12 cellular contexts compared by ENCODE assay signal in the genomic region with DNA sequence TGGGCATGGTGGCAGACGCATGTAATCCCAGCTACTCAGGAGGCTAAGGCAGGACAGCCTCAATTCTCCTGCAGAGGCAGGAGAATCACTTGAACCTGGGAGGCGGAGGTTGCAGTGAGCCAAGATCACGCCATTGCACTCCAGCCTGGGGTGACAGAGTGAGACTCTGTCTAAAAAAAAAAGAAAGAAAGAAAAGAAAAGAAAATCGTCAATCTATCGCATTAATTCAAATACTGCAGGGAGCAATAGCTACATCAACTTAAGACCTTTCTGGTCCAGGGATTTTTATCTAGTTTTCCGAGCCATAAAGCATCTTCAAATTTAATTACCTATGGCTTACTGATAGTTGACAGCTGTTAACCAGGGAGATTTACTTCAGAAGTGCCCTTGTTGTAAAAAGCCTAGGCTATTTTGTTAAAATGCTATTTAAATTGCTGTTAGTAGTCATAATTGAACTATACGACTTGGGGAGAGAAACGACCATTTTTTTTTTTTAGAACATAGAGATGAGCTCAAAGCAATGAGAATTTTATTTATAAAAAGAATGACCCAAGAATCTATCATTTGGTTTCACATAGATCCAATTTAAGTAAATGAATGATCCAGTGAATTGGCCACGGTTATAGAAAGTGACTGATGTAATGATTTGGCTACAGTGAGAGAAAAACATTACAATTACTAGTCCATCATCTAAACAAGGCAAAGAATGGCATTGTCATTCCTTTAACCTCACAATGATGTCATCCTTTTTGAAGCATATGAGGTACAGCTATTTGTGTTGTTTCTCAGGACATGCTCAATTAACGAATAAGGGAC.
DNase-seq lines count a peak whose midpoint lies in the region; ATAC-seq and TF ChIP-seq lines count a peak whose summit lies in the region.
"Had no signal": no experiment of that assay in that cellular context is flagged by ENCODE, and none has a peak within 500 bp of the region (broad histone marks: within the 10 kb centered on the region; RNA-seq: fewer than 3 reads in every experiment).

No MANE protein-coding gene starts in this region.

- intact Hi-C loops in gastrocnemius medialis (cut with DNase I; ENCODE audit: low total_unique reads): no loop called here

- peaks cover 9% of the 10 kb centered on the region for H3K9me3 Mint-ChIP-seq in stimulated activated effector memory CD8-positive, alpha-beta T cell treated with anti-CD3 and anti-CD28 coated beads, Interleukin-12 subunit alpha, Interleukin-12 subunit beta, amount 100 ng/mL, for 72 hours
- H3K9me3 Mint-ChIP-seq in WTC11: no peaks in the 10 kb centered on the region

- CTCF ChIA-PET in WTC11 (lab: Charles Lee): no interaction called here

- no peak for TF ChIP-seq POLR2A in gastrocnemius medialis (IDR thresholded peaks at IDR 0.05)

- H3K4me3 ChIP-seq in WERI-Rb-1 (ENCODE audit: low read depth, low read length) (no peak overlapping the region), gastrocnemius medialis (no peak overlapping the region)
- H3K4me3 ChIP-seq: Peyer's patch, thyroid gland had no signal

- no peak overlapping the region for H3K27ac Mint-ChIP-seq in stimulated activated effector memory CD8-positive, alpha-beta T cell treated with anti-CD3 and anti-CD28 coated beads, Interleukin-12 subunit alpha, Interleukin-12 subunit beta, amount 100 ng/mL, for 72 hours
- no peak overlapping the region for H3K27ac Mint-ChIP-seq in WTC11
- H3K27ac Mint-ChIP-seq: CD4-positive, alpha-beta T cell had no signal

- DNase-seq in DMS79 (lab: John Stamatoyannopoulos, UW): peak; percentile 93
- peak; percentile 34 for DNase-seq in NCI-H1436 treated with DMSO at 0.1 percent for 48 hours (lab: John Stamatoyannopoulos, UW)
- DNase-seq in WERI-Rb-1: no peak
- peak; percentile 51 for DNase-seq in kidney glomerular epithelial cell (lab: John Stamatoyannopoulos, UW)
- no peak for DNase-seq in stimulated activated effector memory CD8-positive, alpha-beta T cell treated with anti-CD3 and anti-CD28 coated beads, Interleukin-12 subunit alpha, Interleukin-12 subunit beta, amount 100 ng/mL, for 72 hours (ENCODE audit: low spot score in 2 of 2)
- no peak for DNase-seq in gastrocnemius medialis
- DNase-seq in GM10266 (ENCODE audit: extremely low spot score): no peak
- no peak for DNase-seq in WTC11 (ENCODE audit: low spot score)
- DNase-seq: activated CD4-positive, CD25-positive, alpha-beta regulatory T cell; CD4-positive, alpha-beta T cell; Peyer's patch; thyroid gland had no signal

- no peaks in the 10 kb centered on the region for H3K4me1 Mint-ChIP-seq in stimulated activated effector memory CD8-positive, alpha-beta T cell treated with anti-CD3 and anti-CD28 coated beads, Interleukin-12 subunit alpha, Interleukin-12 subunit beta, amount 100 ng/mL, for 72 hours
- peaks cover 2% of the 10 kb centered on the region; the same call in 1 of the 2 replicates for H3K4me1 Mint-ChIP-seq in WTC11

- no peaks in the 10 kb centered on the region for H3K27me3 ChIP-seq in WERI-Rb-1 (ENCODE audit: insufficient read depth, low read depth, severe bottlenecking)
- no peaks in the 10 kb centered on the region for H3K27me3 ChIP-seq in gastrocnemius medialis
- H3K27me3 ChIP-seq: Peyer's patch, thyroid gland had no signal

- peaks cover 22% of the 10 kb centered on the region in 2 donors for H3K4me1 ChIP-seq in gastrocnemius medialis
- H3K4me1 ChIP-seq: thyroid gland had no signal

- in situ Hi-C loops in gastrocnemius medialis (cut with MboI; ENCODE audit: low sequenced_read_pairs in 4 of 4): no loop called here

- H3K9me3 ChIP-seq in WERI-Rb-1 (ENCODE audit: severe bottlenecking) (no peaks in the 10 kb centered on the region), gastrocnemius medialis (no peaks in the 10 kb centered on the region)
- H3K9me3 ChIP-seq: Peyer's patch, thyroid gland had no signal

- no peak overlapping the region for H3K4me3 Mint-ChIP-seq in stimulated activated effector memory CD8-positive, alpha-beta T cell treated with anti-CD3 and anti-CD28 coated beads, Interleukin-12 subunit alpha, Interleukin-12 subunit beta, amount 100 ng/mL, for 72 hours
- no peak overlapping the region for H3K4me3 Mint-ChIP-seq in WTC11
- H3K4me3 Mint-ChIP-seq: CD4-positive, alpha-beta T cell had no signal

- ATAC-seq in stimulated activated effector memory CD8-positive, alpha-beta T cell treated with anti-CD3 and anti-CD28 coated beads, Interleukin-12 subunit alpha, Interleukin-12 subunit beta, amount 100 ng/mL, for 72 hours: no peak
- ATAC-seq in gastrocnemius medialis (no peak), WTC11 (no peak)

- POLR2A ChIA-PET in WTC11 (lab: Charles Lee): no interaction called here

- TF ChIP-seq CTCF in WERI-Rb-1 (IDR thresholded peaks at IDR 0.05; ENCODE audit: low read depth, low read length) (no peak), gastrocnemius medialis (IDR thresholded peaks at IDR 0.05 in 4 of 5, conservative IDR thresholded peaks at IDR 0.05 in 1 of 5) (no peak), GM10266 (IDR thresholded peaks at IDR 0.05; ENCODE audit: control insufficient read depth, insufficient read depth, low read depth, missing control alignments) (no peak), WTC11 (IDR thresholded peaks at IDR 0.05) (no peak)

- H3K36me3 ChIP-seq in WERI-Rb-1: no peaks in the 10 kb centered on the region
- H3K36me3 ChIP-seq in gastrocnemius medialis: no peaks in the 10 kb centered on the region
- H3K36me3 ChIP-seq: Peyer's patch, thyroid gland had no signal

- no peaks in the 10 kb centered on the region for H3K27me3 Mint-ChIP-seq in WTC11 (ENCODE audit: low read depth)
- H3K27me3 Mint-ChIP-seq: CD4-positive, alpha-beta T cell had no signal

- H3K27ac ChIP-seq in WERI-Rb-1: 0 out of 2 replicates have a peak overlapping the region, but pooled peaks have one; percentile 9
- H3K27ac ChIP-seq in gastrocnemius medialis: no peak overlapping the region
- H3K27ac ChIP-seq: Peyer's patch, thyroid gland had no signal

- H3K36me3 Mint-ChIP-seq in stimulated activated effector memory CD8-positive, alpha-beta T cell treated with anti-CD3 and anti-CD28 coated beads, Interleukin-12 subunit alpha, Interleukin-12 subunit beta, amount 100 ng/mL, for 72 hours: no peaks in the 10 kb centered on the region
- no peaks in the 10 kb centered on the region for H3K36me3 Mint-ChIP-seq in WTC11

TF ChIP-seq in WTC11, 78 proteins besides CTCF, POLR2A, EP300 and RAD21 (continues in another document):
- TF ChIP-seq, protein P1, sequence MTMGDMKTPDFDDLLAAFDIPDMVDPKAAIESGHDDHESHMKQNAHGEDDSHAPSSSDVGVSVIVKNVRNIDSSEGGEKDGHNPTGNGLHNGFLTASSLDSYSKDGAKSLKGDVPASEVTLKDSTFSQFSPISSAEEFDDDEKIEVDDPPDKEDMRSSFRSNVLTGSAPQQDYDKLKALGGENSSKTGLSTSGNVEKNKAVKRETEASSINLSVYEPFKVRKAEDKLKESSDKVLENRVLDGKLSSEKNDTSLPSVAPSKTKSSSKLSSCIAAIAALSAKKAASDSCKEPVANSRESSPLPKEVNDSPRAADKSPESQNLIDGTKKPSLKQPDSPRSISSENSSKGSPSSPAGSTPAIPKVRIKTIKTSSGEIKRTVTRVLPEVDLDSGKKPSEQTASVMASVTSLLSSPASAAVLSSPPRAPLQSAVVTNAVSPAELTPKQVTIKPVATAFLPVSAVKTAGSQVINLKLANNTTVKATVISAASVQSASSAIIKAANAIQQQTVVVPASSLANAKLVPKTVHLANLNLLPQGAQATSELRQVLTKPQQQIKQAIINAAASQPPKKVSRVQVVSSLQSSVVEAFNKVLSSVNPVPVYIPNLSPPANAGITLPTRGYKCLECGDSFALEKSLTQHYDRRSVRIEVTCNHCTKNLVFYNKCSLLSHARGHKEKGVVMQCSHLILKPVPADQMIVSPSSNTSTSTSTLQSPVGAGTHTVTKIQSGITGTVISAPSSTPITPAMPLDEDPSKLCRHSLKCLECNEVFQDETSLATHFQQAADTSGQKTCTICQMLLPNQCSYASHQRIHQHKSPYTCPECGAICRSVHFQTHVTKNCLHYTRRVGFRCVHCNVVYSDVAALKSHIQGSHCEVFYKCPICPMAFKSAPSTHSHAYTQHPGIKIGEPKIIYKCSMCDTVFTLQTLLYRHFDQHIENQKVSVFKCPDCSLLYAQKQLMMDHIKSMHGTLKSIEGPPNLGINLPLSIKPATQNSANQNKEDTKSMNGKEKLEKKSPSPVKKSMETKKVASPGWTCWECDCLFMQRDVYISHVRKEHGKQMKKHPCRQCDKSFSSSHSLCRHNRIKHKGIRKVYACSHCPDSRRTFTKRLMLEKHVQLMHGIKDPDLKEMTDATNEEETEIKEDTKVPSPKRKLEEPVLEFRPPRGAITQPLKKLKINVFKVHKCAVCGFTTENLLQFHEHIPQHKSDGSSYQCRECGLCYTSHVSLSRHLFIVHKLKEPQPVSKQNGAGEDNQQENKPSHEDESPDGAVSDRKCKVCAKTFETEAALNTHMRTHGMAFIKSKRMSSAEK (CRISPR knock-in tag; IDR thresholded peaks at IDR 0.05; ENCODE audit: borderline replicate concordance): no peak
- no peak for TF ChIP-seq FOXJ3 (CRISPR knock-in tag; IDR thresholded peaks at IDR 0.05; ENCODE audit: borderline replicate concordance)
- no peak for TF ChIP-seq KAT7 (CRISPR knock-in tag; IDR thresholded peaks at IDR 0.05; ENCODE audit: borderline replicate concordance)
- no peak for TF ChIP-seq OVOL2 (CRISPR knock-in tag; IDR thresholded peaks at IDR 0.05; ENCODE audit: borderline replicate concordance)
- TF ChIP-seq, protein P2, sequence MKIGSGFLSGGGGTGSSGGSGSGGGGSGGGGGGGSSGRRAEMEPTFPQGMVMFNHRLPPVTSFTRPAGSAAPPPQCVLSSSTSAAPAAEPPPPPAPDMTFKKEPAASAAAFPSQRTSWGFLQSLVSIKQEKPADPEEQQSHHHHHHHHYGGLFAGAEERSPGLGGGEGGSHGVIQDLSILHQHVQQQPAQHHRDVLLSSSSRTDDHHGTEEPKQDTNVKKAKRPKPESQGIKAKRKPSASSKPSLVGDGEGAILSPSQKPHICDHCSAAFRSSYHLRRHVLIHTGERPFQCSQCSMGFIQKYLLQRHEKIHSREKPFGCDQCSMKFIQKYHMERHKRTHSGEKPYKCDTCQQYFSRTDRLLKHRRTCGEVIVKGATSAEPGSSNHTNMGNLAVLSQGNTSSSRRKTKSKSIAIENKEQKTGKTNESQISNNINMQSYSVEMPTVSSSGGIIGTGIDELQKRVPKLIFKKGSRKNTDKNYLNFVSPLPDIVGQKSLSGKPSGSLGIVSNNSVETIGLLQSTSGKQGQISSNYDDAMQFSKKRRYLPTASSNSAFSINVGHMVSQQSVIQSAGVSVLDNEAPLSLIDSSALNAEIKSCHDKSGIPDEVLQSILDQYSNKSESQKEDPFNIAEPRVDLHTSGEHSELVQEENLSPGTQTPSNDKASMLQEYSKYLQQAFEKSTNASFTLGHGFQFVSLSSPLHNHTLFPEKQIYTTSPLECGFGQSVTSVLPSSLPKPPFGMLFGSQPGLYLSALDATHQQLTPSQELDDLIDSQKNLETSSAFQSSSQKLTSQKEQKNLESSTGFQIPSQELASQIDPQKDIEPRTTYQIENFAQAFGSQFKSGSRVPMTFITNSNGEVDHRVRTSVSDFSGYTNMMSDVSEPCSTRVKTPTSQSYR (CRISPR knock-in tag; IDR thresholded peaks at IDR 0.05): no peak

Comparison
In these comparisons a context has a peak if more than half of its experiments do, and no peak if none do; other contexts are left out.
1. DNase-seq: peak in DMS79 (single experiment), NCI-H1436 treated with DMSO at 0.1 percent for 48 hours (single experiment) and kidney glomerular epithelial cell (single experiment); none in WERI-Rb-1 (single experiment), stimulated activated effector memory CD8-positive, alpha-beta T cell treated with anti-CD3 and anti-CD28 coated beads, Interleukin-12 subunit alpha, Interleukin-12 subunit beta, amount 100 ng/mL, for 72 hours (0 of 2), gastrocnemius medialis (0 of 2), GM10266 (single experiment) and WTC11 (single experiment).